ENCODE assay signal across 1 cellular context in genomic region chr7:139715194-139715815, GRCh38.
TF ChIP-seq lines count a peak whose summit lies in the region.

No MANE protein-coding gene starts in this region.

TF ChIP-seq in WTC11, 78 proteins besides CTCF, POLR2A, EP300 and RAD21 (continued from another document):
- TF ChIP-seq ZNF532 (CRISPR knock-in tag; IDR thresholded peaks at IDR 0.05; ENCODE audit: borderline replicate concordance): no peak
- TF ChIP-seq USF2 (CRISPR knock-in tag; IDR thresholded peaks at IDR 0.05): no peak
- no peak for TF ChIP-seq CDX4 (CRISPR knock-in tag; IDR thresholded peaks at IDR 0.05; ENCODE audit: borderline replicate concordance)
- TF ChIP-seq ZNF425 (CRISPR knock-in tag; conservative IDR thresholded peaks at IDR 0.05): no peak
- TF ChIP-seq ZNF416 (CRISPR knock-in tag; IDR thresholded peaks at IDR 0.05): no peak
- no peak for TF ChIP-seq ZNF317 (CRISPR knock-in tag; IDR thresholded peaks at IDR 0.05; ENCODE audit: borderline replicate concordance, low read depth)
- no peak for TF ChIP-seq RORB (CRISPR knock-in tag; IDR thresholded peaks at IDR 0.05)
- TF ChIP-seq ZNF219 (CRISPR knock-in tag; IDR thresholded peaks at IDR 0.05; ENCODE audit: borderline replicate concordance): no peak
- TF ChIP-seq MAX (CRISPR knock-in tag; IDR thresholded peaks at IDR 0.05): no peak
- no peak for TF ChIP-seq ATF1 (CRISPR knock-in tag; IDR thresholded peaks at IDR 0.05)
- TF ChIP-seq CBFB (CRISPR knock-in tag; IDR thresholded peaks at IDR 0.05; ENCODE audit: low read depth): no peak
- no peak for TF ChIP-seq ZNF423 (CRISPR knock-in tag; IDR thresholded peaks at IDR 0.05)
- TF ChIP-seq AFF4 (CRISPR knock-in tag; IDR thresholded peaks at IDR 0.05; ENCODE audit: borderline replicate concordance): no peak
- no peak for TF ChIP-seq ATF6 (CRISPR knock-in tag; IDR thresholded peaks at IDR 0.05)
